ENCODE assay signal across 23 cellular contexts in genomic region chr12:49990269-49990668, GRCh38. TPM values are rescaled to one million over a fixed set of nuclear protein-coding genes. Genes with fewer than 3 reads are reported as not detected.
DNase-seq lines count a peak whose midpoint lies in the region; ATAC-seq and TF ChIP-seq lines count a peak whose summit lies in the region.
"Had no signal": no experiment of that assay in that cellular context is flagged by ENCODE, and none has a peak within 500 bp of the region (broad histone marks: within the 10 kb centered on the region; RNA-seq: fewer than 3 reads in every experiment).

No MANE protein-coding gene starts in this region.

- H3K27me3 Mint-ChIP-seq in Calu3 (ENCODE audit: unreplicated experiment), result no peaks in the 10 kb centered on the region
- H3K27me3 Mint-ChIP-seq: activated CD4-positive, alpha-beta memory T cell treated with anti-CD3 and anti-CD28 coated beads for 36 hours had no signal

- H3K9me3 Mint-ChIP-seq in Calu3 (ENCODE audit: low read depth, unreplicated experiment), result no peaks in the 10 kb centered on the region
- H3K9me3 Mint-ChIP-seq: activated CD4-positive, alpha-beta memory T cell treated with anti-CD3 and anti-CD28 coated beads for 36 hours had no signal

- DNase-seq in LHCN-M2 (ENCODE audit: low read depth) (peak; percentile 37), WERI-Rb-1 (no peak), fibroblast of the aortic adventitia (ENCODE audit: low read depth) (peak; percentile 45), upper lobe of right lung (no peak), DMS 273 (lab: John Stamatoyannopoulos, UW; ENCODE audit: unreplicated experiment) (no peak), Calu3 (no peak)
- no peak for DNase-seq in stimulated activated CD4-positive, alpha-beta T cell treated with anti-CD3 and anti-CD28 coated beads, Interleukin-2, amount 100 ng/mL, for 48 hours
- DNase-seq: activated CD4-positive, alpha-beta memory T cell treated with anti-CD3 and anti-CD28 coated beads for 36 hours; activated effector memory CD4-positive, alpha-beta T cell treated with Interleukin-2 at 50 U/mL for 16 hours; dermis blood vessel endothelial cell; gastrocnemius medialis; islet precursor cell; NCI-H1436 treated with DMSO at 0.1 percent for 48 hours; NCI-H2171; NCI-H526; OCI-M1; stimulated activated naive CD4-positive, alpha-beta T cell treated with Interleukin-2 at 50 U/mL for 16 hours had no signal

- CTCF ChIA-PET in Calu3 (lab: Charles Lee), result no interaction called here

- intact Hi-C loops in upper lobe of right lung (cut with DNase I), result no loop called here
- intact Hi-C loops in Calu3 (cut with micrococcal nuclease; ENCODE audit: unreplicated experiment), result no loop called here

- BruUV-seq in Calu3 (replicated peaks; lab: Mats Ljungman, UMichigan), result no TSS peak

- H3K27ac ChIP-seq in WERI-Rb-1 (peak overlapping the region; percentile 19; the same call in 1 of the 2 replicates), upper lobe of right lung (peak overlapping the region; percentile 21)
- H3K27ac ChIP-seq: gastrocnemius medialis, skin epidermis had no signal

- H3K36me3 Mint-ChIP-seq in Calu3 (ENCODE audit: insufficient read depth, unreplicated experiment), result peaks cover 6% of the 10 kb centered on the region

- no peaks in the 10 kb centered on the region for H3K9me3 ChIP-seq in WERI-Rb-1 (ENCODE audit: severe bottlenecking)
- H3K9me3 ChIP-seq in upper lobe of right lung, result no peaks in the 10 kb centered on the region
- H3K9me3 ChIP-seq: gastrocnemius medialis had no signal

- H3K4me1 ChIP-seq in upper lobe of right lung, result peaks cover 2% of the 10 kb centered on the region
- H3K4me1 ChIP-seq: gastrocnemius medialis had no signal

- peak; percentile 56 for ATAC-seq in upper lobe of right lung
- ATAC-seq: gastrocnemius medialis, Right ventricle myocardium inferior had no signal

- H3K36me3 ChIP-seq in WERI-Rb-1 (peaks cover 70% of the 10 kb centered on the region), upper lobe of right lung (peaks cover 20% of the 10 kb centered on the region)
- H3K36me3 ChIP-seq: gastrocnemius medialis had no signal

- H3K27me3 ChIP-seq in WERI-Rb-1 (ENCODE audit: insufficient read depth, low read depth, severe bottlenecking), result no peaks in the 10 kb centered on the region
- no peaks in the 10 kb centered on the region for H3K27me3 ChIP-seq in upper lobe of right lung
- H3K27me3 ChIP-seq: gastrocnemius medialis had no signal

- TF ChIP-seq CTCF in WERI-Rb-1 (IDR thresholded peaks at IDR 0.05; ENCODE audit: low read depth, low read length) (no peak), fibroblast of the aortic adventitia (IDR thresholded peaks at IDR 0.05; ENCODE audit: insufficient read depth, low read length) (no peak), upper lobe of right lung (IDR thresholded peaks at IDR 0.05) (no peak), Calu3 (IDR thresholded peaks at IDR 0.05; ENCODE audit: unreplicated experiment) (no peak)

- H3K4me3 Mint-ChIP-seq in Calu3 (ENCODE audit: low read depth, unreplicated experiment), result no peak overlapping the region
- H3K4me3 Mint-ChIP-seq: activated CD4-positive, alpha-beta memory T cell treated with anti-CD3 and anti-CD28 coated beads for 36 hours had no signal

- no peak overlapping the region for H3K27ac Mint-ChIP-seq in Calu3 (ENCODE audit: unreplicated experiment)
- H3K27ac Mint-ChIP-seq: activated CD4-positive, alpha-beta memory T cell treated with anti-CD3 and anti-CD28 coated beads for 36 hours had no signal

- H3K4me1 Mint-ChIP-seq in Calu3 (ENCODE audit: low read depth, unreplicated experiment), result no peaks in the 10 kb centered on the region

- no peak overlapping the region for H3K4me3 ChIP-seq in WERI-Rb-1 (ENCODE audit: low read depth, low read length)
- H3K4me3 ChIP-seq in fibroblast of the aortic adventitia (ENCODE audit: low read depth, low read length), result no peak overlapping the region
- no peak overlapping the region for H3K4me3 ChIP-seq in upper lobe of right lung
- H3K4me3 ChIP-seq: gastrocnemius medialis, lung, skin epidermis had no signal

RNA-seq across cellular contexts. Expression of gene AQP6, which starts 17.5 kb away (rescaled TPM):
- total RNA-seq in LHCN-M2 (2014; rRNA removed) (not detected in 2 replicates), fibroblast of the aortic adventitia (ENCODE audit: low replicate concordance) (0.09 TPM in 1 of 2 replicates, not detected in the other), upper lobe of right lung (0.35 TPM), Calu3 (2022) (0.86 and 0.94 TPM in 2 replicates)
- polyA plus RNA-seq in LHCN-M2 (2012), result not detected
- total RNA-seq: activated CD4-positive, alpha-beta memory T cell treated with anti-CD3 and anti-CD28 coated beads for 36 hours; dermis blood vessel endothelial cell; endothelial cell of umbilical vein; gastrocnemius medialis; pulmonary artery endothelial cell; Right ventricle myocardium inferior had no signal
- polyA plus RNA-seq: BJ had no signal

RNA-seq across cellular contexts. Expression of gene AQP5, which starts 28.6 kb away (rescaled TPM):
- total RNA-seq in LHCN-M2 (2014; rRNA removed) (0.11 TPM in 1 of 2 replicates, not detected in the other), fibroblast of the aortic adventitia (ENCODE audit: low replicate concordance) (0.72 and 2.4 TPM in 2 replicates), upper lobe of right lung (14.3 TPM), Calu3 (2022) (51.9 and 54.2 TPM in 2 replicates)
- polyA plus RNA-seq in LHCN-M2 (2012), result not detected
- total RNA-seq: activated CD4-positive, alpha-beta memory T cell treated with anti-CD3 and anti-CD28 coated beads for 36 hours; gastrocnemius medialis had no signal
- polyA plus RNA-seq: BJ had no signal

RNA-seq across cellular contexts. Expression of gene RACGAP1, which starts 35.0 kb away (rescaled TPM):
- total RNA-seq in LHCN-M2 (2014; rRNA removed) (167 and 177 TPM in 2 replicates), fibroblast of the aortic adventitia (ENCODE audit: low replicate concordance) (18.6 and 88.1 TPM in 2 replicates), upper lobe of right lung (10.8 TPM), Calu3 (2022) (59.4 and 62.0 TPM in 2 replicates)
- 75.2 TPM for polyA plus RNA-seq in LHCN-M2 (2012)

RNA-seq across cellular contexts. Expression of gene AQP2, which starts 39.7 kb away (rescaled TPM):
- total RNA-seq in LHCN-M2 (2014; rRNA removed), result not detected in 2 replicates
- polyA plus RNA-seq in LHCN-M2 (2012), result not detected
- not detected in 2 replicates for total RNA-seq in fibroblast of the aortic adventitia (ENCODE audit: low replicate concordance)
- not detected for total RNA-seq in upper lobe of right lung
- total RNA-seq in Calu3 (2022), result not detected in 2 replicates
- total RNA-seq: activated CD4-positive, alpha-beta memory T cell treated with anti-CD3 and anti-CD28 coated beads for 36 hours; dermis blood vessel endothelial cell; endothelial cell of umbilical vein; gastrocnemius medialis; lung; pulmonary artery endothelial cell; Right ventricle myocardium inferior had no signal
- polyA plus RNA-seq: BJ, endothelial cell of umbilical vein, lung had no signal

Comparison
In these comparisons a context has a peak if more than half of its experiments do, and no peak if none do; other contexts are left out.
1. DNase-seq: peak in LHCN-M2 (single experiment) and fibroblast of the aortic adventitia (single experiment); none in WERI-Rb-1 (single experiment), upper lobe of right lung (single experiment), stimulated activated CD4-positive, alpha-beta T cell treated with anti-CD3 and anti-CD28 coated beads, Interleukin-2, amount 100 ng/mL, for 48 hours (0 of 2), DMS 273 (single experiment) and Calu3 (single experiment).